Comparison of ENCODE assay signal across 9 cellular contexts in genomic region chr15:52780172-52780980, GRCh38. TPM values are rescaled to one million over a fixed set of nuclear protein-coding genes. Genes with fewer than 3 reads are reported as not detected.
DNase-seq lines count a peak whose midpoint lies in the region; ATAC-seq and TF ChIP-seq lines count a peak whose summit lies in the region.
"Had no signal": no experiment of that assay in that cellular context is flagged by ENCODE, and none has a peak within 500 bp of the region (broad histone marks: within the 10 kb centered on the region; RNA-seq: fewer than 3 reads in every experiment).

No MANE protein-coding gene starts in this region.

- no peaks in the 10 kb centered on the region for H3K9me3 ChIP-seq in osteoblast (ENCODE audit: low read depth, low read length)

- ATAC-seq in GM19468 (IDR thresholded peaks at IDR 0.05; ENCODE audit: extremely low read depth, unreplicated experiment): peak; percentile 47

- no peak overlapping the region for H2AFZ ChIP-seq in osteoblast (ENCODE audit: low read length)

- no peaks in the 10 kb centered on the region for H3K79me2 ChIP-seq in osteoblast (ENCODE audit: insufficient read depth, low read length)

- H3K36me3 Mint-ChIP-seq in activated T-helper 1 cell treated with anti-CD3 and anti-CD28 coated beads, Interleukin-12 subunit alpha, Interleukin-12 subunit beta, Interleukin-2, Interleukin-4 antibody, amounts not matched to agents 30 ng/mL and 10 ng/mL and 1 ng/mL, durations not matched to agents 14 hours and 24 hours and 36 hours (ENCODE audit: low read depth): no peaks in the 10 kb centered on the region
- no peaks in the 10 kb centered on the region for H3K36me3 Mint-ChIP-seq in type B pancreatic cell

- peaks cover 63% of the 10 kb centered on the region for H3K27me3 ChIP-seq in osteoblast (ENCODE audit: insufficient read depth, low read length)

- intact Hi-C loops in activated T-helper 1 cell treated with anti-CD3 and anti-CD28 coated beads, Interleukin-12 subunit alpha, Interleukin-12 subunit beta, Interleukin-2, Interleukin-4 antibody, amounts not matched to agents 30 ng/mL and 10 ng/mL and 1 ng/mL, durations not matched to agents 14 hours and 24 hours and 36 hours (cut with micrococcal nuclease): loop anchor here (2.0 to 10.0 kb wide), 2 partner anchors 416 to 934 kb away; no protein-coding TSS in a partner anchor

- in situ Hi-C loops in Caki2 (cut with HindIII; ENCODE audit: low pct_unique_long_range_greater_than_20kb, low sequenced_read_pairs): no loop called here

- H4K20me1 ChIP-seq in osteoblast (ENCODE audit: insufficient read depth, low read length): no peaks in the 10 kb centered on the region

- TF ChIP-seq CTCF in osteoblast (IDR thresholded peaks at IDR 0.05; ENCODE audit: extremely low read depth, low read depth, low read length) (peak; percentile 96), type B pancreatic cell (conservative IDR thresholded peaks at IDR 0.05) (peak; percentile 96)

- H3K27ac Mint-ChIP-seq in activated T-helper 1 cell treated with anti-CD3 and anti-CD28 coated beads, Interleukin-12 subunit alpha, Interleukin-12 subunit beta, Interleukin-2, Interleukin-4 antibody, amounts not matched to agents 30 ng/mL and 10 ng/mL and 1 ng/mL, durations not matched to agents 14 hours and 24 hours and 36 hours: no peak overlapping the region
- H3K27ac Mint-ChIP-seq in type B pancreatic cell: no peak overlapping the region

- DNase-seq in Caki2 (ENCODE audit: low read depth) (peak; percentile 58), HPDE6-E6E7 (ENCODE audit: extremely low spot score) (peak; percentile 45), RKO (ENCODE audit: low spot score) (peak; percentile 54), fibroblast of peridontal ligament (ENCODE audit: extremely low read depth) (peak; percentile 70), osteoblast (ENCODE audit: insufficient read length, low spot score, missing footprints) (peak; percentile 79), type B pancreatic cell (ENCODE audit: extremely low spot score, unreplicated experiment) (no peak)
- DNase-seq in activated T-helper 1 cell treated with anti-CD3 and anti-CD28 coated beads, Interleukin-12 subunit alpha, Interleukin-12 subunit beta, Interleukin-2, Interleukin-4 antibody, amounts not matched to agents 30 ng/mL and 10 ng/mL and 1 ng/mL, durations not matched to agents 14 hours and 24 hours and 36 hours (ENCODE audit: low spot score): peak; percentile 57

- no peak overlapping the region for H3K27ac ChIP-seq in osteoblast (ENCODE audit: low read depth, low read length)

- H3K4me2 ChIP-seq in osteoblast (ENCODE audit: insufficient read depth, low read length): peak overlapping the region; percentile 74

- H3K36me3 ChIP-seq in osteoblast (ENCODE audit: insufficient read depth, low read length): no peaks in the 10 kb centered on the region

- peaks cover 26% of the 10 kb centered on the region for H3K4me1 Mint-ChIP-seq in activated T-helper 1 cell treated with anti-CD3 and anti-CD28 coated beads, Interleukin-12 subunit alpha, Interleukin-12 subunit beta, Interleukin-2, Interleukin-4 antibody, amounts not matched to agents 30 ng/mL and 10 ng/mL and 1 ng/mL, durations not matched to agents 14 hours and 24 hours and 36 hours (ENCODE audit: low read depth)
- H3K4me1 Mint-ChIP-seq in type B pancreatic cell (ENCODE audit: unreplicated experiment): peaks cover 5% of the 10 kb centered on the region

- peak overlapping the region; percentile 45 for H3K4me3 ChIP-seq in osteoblast (ENCODE audit: insufficient read depth, low read length)

- H3K4me3 Mint-ChIP-seq in activated T-helper 1 cell treated with anti-CD3 and anti-CD28 coated beads, Interleukin-12 subunit alpha, Interleukin-12 subunit beta, Interleukin-2, Interleukin-4 antibody, amounts not matched to agents 30 ng/mL and 10 ng/mL and 1 ng/mL, durations not matched to agents 14 hours and 24 hours and 36 hours: peak overlapping the region; percentile 47
- H3K4me3 Mint-ChIP-seq in type B pancreatic cell: peak overlapping the region; percentile 42

- H3K4me1 ChIP-seq in osteoblast (ENCODE audit: insufficient read depth, low read length): no peaks in the 10 kb centered on the region

- H3K27me3 Mint-ChIP-seq in activated T-helper 1 cell treated with anti-CD3 and anti-CD28 coated beads, Interleukin-12 subunit alpha, Interleukin-12 subunit beta, Interleukin-2, Interleukin-4 antibody, amounts not matched to agents 30 ng/mL and 10 ng/mL and 1 ng/mL, durations not matched to agents 14 hours and 24 hours and 36 hours (ENCODE audit: insufficient read depth): peaks cover 72% of the 10 kb centered on the region
- peaks cover 89% of the 10 kb centered on the region for H3K27me3 Mint-ChIP-seq in type B pancreatic cell

- no peaks in the 10 kb centered on the region for H3K9me3 Mint-ChIP-seq in activated T-helper 1 cell treated with anti-CD3 and anti-CD28 coated beads, Interleukin-12 subunit alpha, Interleukin-12 subunit beta, Interleukin-2, Interleukin-4 antibody, amounts not matched to agents 30 ng/mL and 10 ng/mL and 1 ng/mL, durations not matched to agents 14 hours and 24 hours and 36 hours
- H3K9me3 Mint-ChIP-seq in type B pancreatic cell: no peaks in the 10 kb centered on the region

RNA-seq across cellular contexts. Expression of gene ONECUT1, which starts 9.8 kb away (rescaled TPM):
- not detected in 2 replicates for total RNA-seq in Caki2 (2014; rRNA removed; shearing (Covaris generic); ENCODE audit: low replicate concordance)
- not detected in 2 replicates for total RNA-seq in activated T-helper 1 cell treated with anti-CD3 and anti-CD28 coated beads, Interleukin-12 subunit alpha, Interleukin-12 subunit beta, Interleukin-2, Interleukin-4 antibody, amounts not matched to agents 30 ng/mL and 10 ng/mL and 1 ng/mL, durations not matched to agents 14 hours and 24 hours and 36 hours
- total RNA-seq in osteoblast (not detected in 2 replicates), type B pancreatic cell (ENCODE audit: low replicate concordance) (11.0 and 11.1 TPM in 2 replicates)
- total RNA-seq: frontal cortex had no signal

Comparison
In these comparisons a context has a peak if more than half of its experiments do, and no peak if none do; other contexts are left out.
1. RNA of gene ONECUT1, which starts 9.8 kb away (total RNA-seq): 11.0 to 11.1 TPM in type B pancreatic cell; not detected in Caki2, not detected in activated T-helper 1 cell treated with anti-CD3 and anti-CD28 coated beads, Interleukin-12 subunit alpha, Interleukin-12 subunit beta, Interleukin-2, Interleukin-4 antibody, amounts not matched to agents 30 ng/mL and 10 ng/mL and 1 ng/mL, durations not matched to agents 14 hours and 24 hours and 36 hours and not detected in osteoblast; every median in the first group is over 10 times any median in the second.